29 cellular contexts compared by ENCODE assay signal in genomic region chr5:44318883-44319282, GRCh38.
"Had no signal": no experiment of that assay in that cellular context is flagged by ENCODE, and none has a peak within 500 bp of the region (broad histone marks: within the 10 kb centered on the region; RNA-seq: fewer than 3 reads in every experiment).

No MANE protein-coding gene starts in this region.

- ATAC-seq: activated CD4-positive, CD25-positive, alpha-beta regulatory T cell treated with anti-CD3 and anti-CD28 coated beads, Interleukin-2, amount 50 U/mL, for 24 hours; activated CD8-positive, alpha-beta T cell treated with anti-CD3 and anti-CD28 coated beads for 36 hours; activated T-cell treated with anti-CD3 and anti-CD28 coated beads, Interleukin-2, amount 50 U/mL, for 4 hours; activated T-helper 17 cell treated with anti-CD3 and anti-CD28 coated beads, Interleukin-2, amount 50 U/mL, for 72 hours; esophagus mucosa; T-helper 17 cell had no signal

- FAIRE-seq: astrocyte, bronchial epithelial cell, frontal cortex had no signal

- H3K27ac ChIP-seq: brain microvascular endothelial cell, coronary artery, dorsolateral prefrontal cortex, WERI-Rb-1 had no signal

- H3K27me3 ChIP-seq: brain microvascular endothelial cell, dorsolateral prefrontal cortex had no signal

- H3K36me3 ChIP-seq: brain microvascular endothelial cell, WERI-Rb-1 had no signal

- DNase-seq: activated B cell treated with CpG ODN at 0.5 μM for 24 hours; activated CD4-positive, alpha-beta T cell treated with anti-CD3 and anti-CD28 coated beads for 48 hours; activated CD4-positive, alpha-beta T cell treated with anti-CD3 and anti-CD28 coated beads, Interleukin-2, amount 50 U/mL, for 1 hour; activated CD4-positive, alpha-beta T cell treated with anti-CD3 and anti-CD28 coated beads, Interleukin-2, amount 50 U/mL, for 48 hours; activated CD8-positive, alpha-beta memory T cell treated with anti-CD3 and anti-CD28 coated beads for 24 hours; activated CD8-positive, alpha-beta T cell treated with anti-CD3 and anti-CD28 coated beads for 36 hours; activated effector memory CD4-positive, alpha-beta T cell treated with Interleukin-2 at 50 U/mL for 16 hours; activated gamma-delta T cell treated with Interleukin-2 at 50 U/mL for 16 hours; activated naive CD4-positive, alpha-beta T cell treated with anti-CD3 and anti-CD28 coated beads, Interleukin-2, amount 50 U/mL, for 16 hours; activated naive CD4-positive, alpha-beta T cell treated with Interleukin-2 at 50 U/mL for 16 hours; activated T-cell treated with anti-CD3 and anti-CD28 coated beads, Interleukin-2, amount 50 U/mL, for 4 hours; amniotic stem cell; anterior cingulate cortex; brain microvascular endothelial cell; dorsolateral prefrontal cortex; effector memory CD4-positive, alpha-beta T cell; endodermal cell; foreskin fibroblast; head of caudate nucleus; T-helper 17 cell; T1000; WERI-Rb-1 had no signal

- H3K4me3 ChIP-seq: coronary artery, dorsolateral prefrontal cortex had no signal
